ENCODE assay signal across 16 cellular contexts in the genomic region with DNA sequence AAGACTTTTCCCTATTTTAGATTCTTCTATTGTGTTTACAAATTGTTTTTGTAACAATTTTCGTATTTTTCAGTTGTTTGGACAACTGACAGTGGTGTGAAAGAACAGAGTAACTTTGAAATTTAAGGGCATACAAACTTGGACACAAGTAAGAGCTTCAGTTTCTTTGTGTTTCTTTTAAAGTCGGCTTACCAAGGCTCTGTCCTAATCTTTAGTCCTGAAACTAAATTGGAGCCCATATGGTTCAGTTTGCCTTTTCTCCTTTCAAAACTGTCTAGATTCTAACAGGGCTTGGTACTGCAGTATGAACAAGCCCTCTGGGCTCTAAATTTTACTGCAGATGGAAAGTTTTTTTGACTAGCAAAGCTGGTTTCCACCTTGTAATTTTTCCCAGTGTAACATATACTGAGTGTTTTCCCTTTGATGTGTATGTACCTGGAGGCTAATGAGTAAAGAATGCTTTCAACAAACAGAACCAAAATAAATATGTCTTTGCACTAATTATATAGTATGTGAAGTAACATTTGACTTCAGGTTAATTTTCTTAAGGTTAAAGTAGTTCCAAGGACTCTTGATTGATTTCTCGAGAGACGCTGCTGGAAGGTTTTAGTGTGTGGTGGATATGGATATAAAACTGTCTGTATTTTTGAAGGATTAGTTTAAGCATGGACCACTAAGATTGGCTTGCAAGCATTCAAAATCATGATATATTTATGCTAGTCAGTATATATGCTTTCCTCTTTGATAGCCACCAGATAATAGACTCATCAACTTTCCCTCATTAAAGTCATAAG. TPM values are rescaled to one million over a fixed set of nuclear protein-coding genes. Genes with fewer than 3 reads are reported as not detected.
DNase-seq lines count a peak whose midpoint lies in the region; ATAC-seq, FAIRE-seq and TF ChIP-seq lines count a peak whose summit lies in the region.
"Had no signal": no experiment of that assay in that cellular context is flagged by ENCODE, and none has a peak within 500 bp of the region (broad histone marks: within the 10 kb centered on the region; RNA-seq: fewer than 3 reads in every experiment).

No MANE protein-coding gene starts in this region.

- TF ChIP-seq CTCF in A549 (IDR thresholded peaks at IDR 0.05) = no peak
- TF ChIP-seq CTCF in D721Med (IDR thresholded peaks at IDR 0.05; ENCODE audit: insufficient read depth, missing control alignments) = no peak
- no peak for TF ChIP-seq CTCF in PC-9 (conservative IDR thresholded peaks at IDR 0.05)
- TF ChIP-seq CTCF in hepatocyte (IDR thresholded peaks at IDR 0.05; ENCODE audit: poor library complexity) = no peak

- intact Hi-C loops in PC-9 (cut with micrococcal nuclease; ENCODE audit: unreplicated experiment) = no loop called here

- H3K79me2 ChIP-seq in PC-9 (ENCODE audit: low read depth) = peaks cover 81% of the 10 kb centered on the region
- H3K79me2 ChIP-seq in hepatocyte = peaks cover 83% of the 10 kb centered on the region

- no peak overlapping the region for H3K4me3 ChIP-seq in A549
- H3K4me3 ChIP-seq in PC-9 = no peak overlapping the region
- no peak overlapping the region for H3K4me3 ChIP-seq in hepatocyte
- H3K4me3 ChIP-seq: BLaER1, thoracic aorta had no signal

- no peak for TF ChIP-seq POLR2A in A549 (IDR thresholded peaks at IDR 0.05; ENCODE audit: low read length)

- TF ChIP-seq RAD21 in A549 (conservative IDR thresholded peaks at IDR 0.05 in 1 of 2, IDR thresholded peaks at IDR 0.05 in 1 of 2) = no peak

- no peak for DNase-seq in A549 (ENCODE audit: low read depth in 1 of 2, low spot score in 1 of 2)
- DNase-seq in D721Med (ENCODE audit: insufficient read length, low spot score) = no peak
- no peak for DNase-seq in PC-9
- DNase-seq in hepatocyte (ENCODE audit: low spot score) = no peak
- DNase-seq in NCI-H446 treated with DMSO at 0.1 percent for 48 hours (lab: John Stamatoyannopoulos, UW) = no peak
- no peak for DNase-seq in SW480 (ENCODE audit: low spot score)
- DNase-seq: activated CD4-positive, CD25-positive, alpha-beta regulatory T cell; activated naive CD4-positive, alpha-beta T cell treated with anti-CD3 and anti-CD28 coated beads, Interleukin-2, amount 50 U/mL, for 16 hours; central memory CD4-positive, alpha-beta T cell; effector CD4-positive, alpha-beta T cell; kidney; NCI-H1092 treated with DMSO at 0.1 percent for 48 hours; stimulated activated CD4-positive, alpha-beta T cell treated with anti-CD3 and anti-CD28 coated beads, Interleukin-2, amount 100 ng/mL, for 48 hours had no signal

- BruUV-seq in PC-9 (replicated peaks; lab: Mats Ljungman, UMichigan) = no TSS peak

- 62% methylated on average over 4 of the region's 4 CpGs for WGBS in A549 (ENCODE audit: missing lambda C conversion rate)
- WGBS in hepatocyte (ENCODE audit: low lambda C conversion rate, missing lambda C conversion rate) = 55% methylated on average over 4 of the region's 4 CpGs

- peaks cover 20% of the 10 kb centered on the region for H3F3A ChIP-seq in PC-9 (ENCODE audit: insufficient read depth, low read depth)

- ATAC-seq in A549 (no peak), GM18867 (IDR thresholded peaks at IDR 0.05; ENCODE audit: unreplicated experiment) (no peak)

- no peaks in the 10 kb centered on the region for H3K27me3 ChIP-seq in PC-9 (ENCODE audit: insufficient read depth, low read depth)
- no peaks in the 10 kb centered on the region for H3K27me3 ChIP-seq in hepatocyte
- H3K27me3 ChIP-seq: BLaER1 had no signal

- H3K9me3 ChIP-seq in A549 = no peaks in the 10 kb centered on the region
- no peaks in the 10 kb centered on the region for H3K9me3 ChIP-seq in PC-9 (ENCODE audit: insufficient read depth, low read depth)
- no peaks in the 10 kb centered on the region for H3K9me3 ChIP-seq in hepatocyte (ENCODE audit: low read depth)
- H3K9me3 ChIP-seq: BLaER1, thoracic aorta had no signal

- CTCF ChIA-PET in A549 (lab: Yijun Ruan, JAX) = interaction anchor here (6.7 kb wide), 1 partner anchor 22 kb away, joined by 29 read pairs; no protein-coding TSS in a partner anchor
- CTCF ChIA-PET in PC-9 (lab: Charles Lee) = interaction anchor here (0.6 kb wide), 1 partner anchor 22 kb away, joined by 3 read pairs; no protein-coding TSS in a partner anchor

- H3K36me3 ChIP-seq in PC-9 (ENCODE audit: low read depth) (peaks cover 3% of the 10 kb centered on the region; the same call in 1 of the 2 replicates), hepatocyte (replicated peaks; ENCODE audit: insufficient read depth, low read depth) (no peaks in the 10 kb centered on the region)
- H3K36me3 ChIP-seq: thoracic aorta had no signal

- FAIRE-seq in A549 (lab: Jason Lieb, UNC) (no peak), D721Med (lab: Jason Lieb, UNC) (peak; percentile 16)
- FAIRE-seq: kidney had no signal

- H3K27ac ChIP-seq in A549 (peak overlapping the region; percentile 28 to 73; a peak in 5 of 6 replicates), PC-9 (peak overlapping the region; percentile 35), hepatocyte (peak overlapping the region; percentile 11)
- H3K27ac ChIP-seq: BLaER1, thoracic aorta had no signal

- H3K9me2 ChIP-seq in PC-9 (ENCODE audit: insufficient read depth) (no peaks in the 10 kb centered on the region), hepatocyte (replicated peaks; ENCODE audit: insufficient read depth) (no peaks in the 10 kb centered on the region)

- H4K20me1 ChIP-seq in PC-9 (ENCODE audit: insufficient read depth) (no peaks in the 10 kb centered on the region), hepatocyte (ENCODE audit: insufficient read depth, poor library complexity, severe bottlenecking) (peaks cover 27% of the 10 kb centered on the region)

- H3K4me2 ChIP-seq in A549 = peak overlapping the region; percentile 61
- H3K4me2 ChIP-seq in PC-9 = peak overlapping the region; percentile 44
- peak overlapping the region; percentile 35 for H3K4me2 ChIP-seq in hepatocyte
- H3K4me2 ChIP-seq: BLaER1 had no signal

- POLR2A ChIA-PET in A549 (lab: Yijun Ruan, JAX) (no interaction called here), PC-9 (lab: Charles Lee; ENCODE audit: unreplicated experiment) (no interaction called here)

- H3K4me1 ChIP-seq in A549 (peaks cover 78% of the 10 kb centered on the region), PC-9 (replicated peaks; ENCODE audit: insufficient read depth) (peaks cover 63% of the 10 kb centered on the region), hepatocyte (ENCODE audit: insufficient read depth) (peaks cover 44% of the 10 kb centered on the region)

- no peak overlapping the region for H2AFZ ChIP-seq in PC-9
- H2AFZ ChIP-seq in hepatocyte = no peak overlapping the region

- no peak for TF ChIP-seq EP300 in A549 (IDR thresholded peaks at IDR 0.05)

TF ChIP-seq in A549, 52 proteins besides CTCF, POLR2A, EP300 and RAD21:
- no peak for TF ChIP-seq FOSB (CRISPR knock-in tag; IDR thresholded peaks at IDR 0.05)
- TF ChIP-seq PHF8 (IDR thresholded peaks at IDR 0.05; ENCODE audit: borderline replicate concordance, low read depth) = no peak
- TF ChIP-seq RCOR1 (IDR thresholded peaks at IDR 0.05; ENCODE audit: low read depth, low read length) = no peak
- TF ChIP-seq, protein P1, sequence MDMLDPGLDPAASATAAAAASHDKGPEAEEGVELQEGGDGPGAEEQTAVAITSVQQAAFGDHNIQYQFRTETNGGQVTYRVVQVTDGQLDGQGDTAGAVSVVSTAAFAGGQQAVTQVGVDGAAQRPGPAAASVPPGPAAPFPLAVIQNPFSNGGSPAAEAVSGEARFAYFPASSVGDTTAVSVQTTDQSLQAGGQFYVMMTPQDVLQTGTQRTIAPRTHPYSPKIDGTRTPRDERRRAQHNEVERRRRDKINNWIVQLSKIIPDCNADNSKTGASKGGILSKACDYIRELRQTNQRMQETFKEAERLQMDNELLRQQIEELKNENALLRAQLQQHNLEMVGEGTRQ (IDR thresholded peaks at IDR 0.05) = no peak
- no peak for TF ChIP-seq TP53 (CRISPR knock-in tag; IDR thresholded peaks at IDR 0.05)
- TF ChIP-seq, protein P2, sequence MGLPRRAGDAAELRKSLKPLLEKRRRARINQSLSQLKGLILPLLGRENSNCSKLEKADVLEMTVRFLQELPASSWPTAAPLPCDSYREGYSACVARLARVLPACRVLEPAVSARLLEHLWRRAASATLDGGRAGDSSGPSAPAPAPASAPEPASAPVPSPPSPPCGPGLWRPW (IDR thresholded peaks at IDR 0.05) = no peak
- no peak for TF ChIP-seq ZSCAN20 (CRISPR knock-in tag; IDR thresholded peaks at IDR 0.05)
- TF ChIP-seq CHD2 (IDR thresholded peaks at IDR 0.05; ENCODE audit: low read length, partially characterized antibody) = no peak
- no peak for TF ChIP-seq MAFK (IDR thresholded peaks at IDR 0.05; ENCODE audit: partially characterized antibody)
- no peak for TF ChIP-seq POLR2AphosphoS2 (conservative IDR thresholded peaks at IDR 0.05; ENCODE audit: low read length)

RNA-seq across cellular contexts. Expression of a gene that starts 4.1 kb away (rescaled TPM):
- polyA plus RNA-seq in A549 (2011; rRNA removed) (29.1 and 30.5 TPM in 2 replicates), A549 (2017; fragmentation: RNase III; extraction: RNeasy Plus Mini Kit Qiagen cat#74134 plus additional on column Dnase treatment) (11.0 to 13.6 TPM (median 12.8 TPM) in 3 replicates), hepatocyte (18.2 and 24.0 TPM in 2 replicates)
- polyA plus RNA-seq in A549 (2012; cell fraction: cytosol; rRNA removed) = 8.9 and 11.6 TPM in 2 replicates
- polyA plus RNA-seq in A549 (2012; cell fraction: nucleus; rRNA removed) = 8.4 and 12.9 TPM in 2 replicates
- polyA minus RNA-seq in A549 (2011; rRNA and poly(A)+ RNA removed) = 39.5 and 44.8 TPM in 2 replicates
- total RNA-seq in PC-9 (2021) (24.6 and 40.1 TPM in 2 replicates), hepatocyte (35.1 and 38.7 TPM in 2 replicates)
